ENCODE assay signal across 1 cellular context in genomic region chr17:61458491-61459433, GRCh38.
A peak's percentile ranks its signal among the peaks of the same experiment; 100 is the strongest.
TF ChIP-seq lines count a peak whose summit lies in the region.

No MANE protein-coding gene starts in this region.

TF ChIP-seq in H1, 55 proteins besides CTCF, POLR2A, EP300 and RAD21:
- TF ChIP-seq TCF12 (IDR thresholded peaks at IDR 0.05; ENCODE audit: low read depth, low read length) (0 out of 2 replicates have a peak, but pooled peaks have one; percentile 39), SIX5 (IDR thresholded peaks at IDR 0.05; ENCODE audit: low read depth, low read length) (no peak), SP1 (IDR thresholded peaks at IDR 0.05; ENCODE audit: low read depth, low read length) (peak; percentile 46; the same call in 1 of the 2 replicates), SUZ12 (IDR thresholded peaks at IDR 0.05; ENCODE audit: low read length) (peak; percentile 60), BACH1 (IDR thresholded peaks at IDR 0.05; ENCODE audit: low read length) (no peak), EZH2 (IDR thresholded peaks at IDR 0.05; ENCODE audit: low read depth, low read length, severe bottlenecking) (peak; percentile 56), EGR1 (IDR thresholded peaks at IDR 0.05; ENCODE audit: borderline replicate concordance, low read depth, low read length) (peak; percentile 22; the same call in 1 of the 2 replicates), GABPA (IDR thresholded peaks at IDR 0.05; ENCODE audit: borderline replicate concordance, insufficient read depth, low read length) (0 out of 2 replicates have a peak, but pooled peaks have one; percentile 35)
TF ChIP-seq in H1: peak in this region for 6.
